Comparison of ENCODE assay signal across 27 cellular contexts in the genomic region with DNA sequence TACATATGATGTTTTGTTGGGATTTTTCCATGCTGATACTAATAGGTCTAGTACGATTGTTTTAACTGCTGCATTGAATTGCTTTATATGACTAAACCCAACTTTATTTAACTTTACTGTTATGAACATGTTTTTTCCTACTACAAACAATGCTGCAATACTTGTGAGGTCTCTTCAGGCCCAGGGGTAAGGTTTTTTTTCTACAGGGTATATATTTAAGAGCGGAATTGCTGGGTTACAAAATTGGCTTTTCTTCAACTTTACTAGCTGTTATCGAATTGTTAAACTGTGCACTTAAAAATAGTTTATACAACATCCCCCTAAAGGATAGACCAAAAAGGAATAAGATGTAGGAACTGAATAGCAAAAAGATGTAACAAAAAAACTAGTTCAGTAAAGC.
"Had no signal": no experiment of that assay in that cellular context is flagged by ENCODE, and none has a peak within 500 bp of the region (broad histone marks: within the 10 kb centered on the region; RNA-seq: fewer than 3 reads in every experiment).

No MANE protein-coding gene starts in this region.

- H3K4me3 Mint-ChIP-seq: stimulated activated effector memory CD8-positive, alpha-beta T cell treated with anti-CD3 and anti-CD28 coated beads, Interleukin-12 subunit alpha, Interleukin-12 subunit beta, amount 100 ng/mL, for 72 hours; stimulated activated memory B cell treated with anti-CD40 and anti-IgM and Interleukin-4, amounts not matched to agents 10 μg/mL and 1 μg/mL and 100 μg/mL, for 72 hours; stimulated activated naive B cell treated with anti-CD40 and anti-IgM and Interleukin-4, amounts not matched to agents 10 μg/mL and 1 μg/mL and 100 μg/mL, for 72 hours; stimulated activated naive CD8-positive, alpha-beta T cell treated with anti-CD3 and anti-CD28 coated beads, Interleukin-15, amount 100 ng/mL, for 72 hours; stimulated activated naive CD8-positive, alpha-beta T cell treated with anti-CD3 and anti-CD28 coated beads, Interleukin-15, Interleukin-2, amounts not matched to agents 100 ng/mL and 50 ng/mL, for 24 hours; type B pancreatic cell had no signal

- ATAC-seq: stimulated activated effector memory CD8-positive, alpha-beta T cell treated with anti-CD3 and anti-CD28 coated beads, Interleukin-12 subunit alpha, Interleukin-12 subunit beta, amount 100 ng/mL, for 72 hours; stimulated activated memory B cell treated with anti-CD40 and anti-IgM and Interleukin-4, amounts not matched to agents 10 μg/mL and 1 μg/mL and 100 μg/mL, for 72 hours; stimulated activated naive B cell treated with anti-CD40 and anti-IgM and Interleukin-4, amounts not matched to agents 10 μg/mL and 1 μg/mL and 100 μg/mL, for 72 hours; stimulated activated naive CD8-positive, alpha-beta T cell treated with anti-CD3 and anti-CD28 coated beads, Interleukin-15, amount 100 ng/mL, for 72 hours; stimulated activated naive CD8-positive, alpha-beta T cell treated with anti-CD3 and anti-CD28 coated beads, Interleukin-15, Interleukin-2, amounts not matched to agents 100 U/mL and 50 U/mL, for 24 hours; upper lobe of right lung had no signal

- H3K27me3 ChIP-seq: stomach, testis, thyroid gland, tibial artery, tibial nerve, transverse colon, upper lobe of left lung, upper lobe of right lung, uterus, vagina had no signal

- H3K36me3 ChIP-seq: stomach, thoracic aorta, thyroid gland, tibial artery, transverse colon, upper lobe of left lung, upper lobe of right lung, uterus, vagina had no signal

- H3K9me3 ChIP-seq: stomach, testis, thoracic aorta, thyroid gland, tibial artery, transverse colon, upper lobe of right lung, uterus, vagina had no signal

- DNase-seq: stimulated activated CD4-positive, alpha-beta T cell treated with anti-CD3 and anti-CD28 coated beads, Interleukin-2, amount 100 ng/mL, for 48 hours; stimulated activated CD4-positive, alpha-beta T cell treated with anti-CD3 and anti-CD28 coated beads, Interleukin-4, amount 100 ng/mL, for 1 hour; stimulated activated CD4-positive, alpha-beta T cell treated with anti-CD3 and anti-CD28 coated beads, Interleukin-4, amount 100 ng/mL, for 24 hours; stimulated activated CD4-positive, alpha-beta T cell treated with anti-CD3 and anti-CD28 coated beads, Interleukin-4, amount 100 ng/mL, for 4 hours; stimulated activated CD8-positive, alpha-beta memory T cell treated with anti-CD3 and anti-CD28 coated beads, Interleukin-4, amount 100 ng/mL, for 48 hours; stimulated activated naive B cell treated with anti-CD40 and anti-IgM and Interleukin-4, amounts not matched to agents 10 μg/mL and 1 μg/mL and 100 μg/mL, for 72 hours; stimulated activated naive CD4-positive, alpha-beta T cell; stimulated activated naive CD4-positive, alpha-beta T cell treated with Interleukin-2 at 50 U/mL for 16 hours; stimulated activated naive CD8-positive, alpha-beta T cell treated with anti-CD3 and anti-CD28 coated beads, Interleukin-15, amount 100 ng/mL, for 72 hours; stimulated activated naive CD8-positive, alpha-beta T cell treated with anti-CD3 and anti-CD28 coated beads, Interleukin-15, Interleukin-2, amounts not matched to agents 100 U/mL and 50 U/mL, for 24 hours; stomach; substantia nigra; testis; thyroid gland; tibial artery; transverse colon; trophoblast cell; upper lobe of left lung; upper lobe of right lung; uterus had no signal

- H3K27ac Mint-ChIP-seq: stimulated activated effector memory CD8-positive, alpha-beta T cell treated with anti-CD3 and anti-CD28 coated beads, Interleukin-12 subunit alpha, Interleukin-12 subunit beta, amount 100 ng/mL, for 72 hours; stimulated activated memory B cell treated with anti-CD40 and anti-IgM and Interleukin-4, amounts not matched to agents 10 μg/mL and 1 μg/mL and 100 μg/mL, for 72 hours; stimulated activated naive B cell treated with anti-CD40 and anti-IgM and Interleukin-4, amounts not matched to agents 10 μg/mL and 1 μg/mL and 100 μg/mL, for 72 hours; stimulated activated naive CD8-positive, alpha-beta T cell treated with anti-CD3 and anti-CD28 coated beads, Interleukin-15, amount 100 ng/mL, for 72 hours; stimulated activated naive CD8-positive, alpha-beta T cell treated with anti-CD3 and anti-CD28 coated beads, Interleukin-15, Interleukin-2, amounts not matched to agents 100 ng/mL and 50 ng/mL, for 24 hours; type B pancreatic cell had no signal

- H3K36me3 Mint-ChIP-seq: stimulated activated effector memory CD8-positive, alpha-beta T cell treated with anti-CD3 and anti-CD28 coated beads, Interleukin-12 subunit alpha, Interleukin-12 subunit beta, amount 100 ng/mL, for 72 hours had no signal

- H3K9me3 Mint-ChIP-seq: stimulated activated effector memory CD8-positive, alpha-beta T cell treated with anti-CD3 and anti-CD28 coated beads, Interleukin-12 subunit alpha, Interleukin-12 subunit beta, amount 100 ng/mL, for 72 hours; stimulated activated memory B cell treated with anti-CD40 and anti-IgM and Interleukin-4, amounts not matched to agents 10 μg/mL and 1 μg/mL and 100 μg/mL, for 72 hours had no signal

- H3K4me1 Mint-ChIP-seq: stimulated activated effector memory CD8-positive, alpha-beta T cell treated with anti-CD3 and anti-CD28 coated beads, Interleukin-12 subunit alpha, Interleukin-12 subunit beta, amount 100 ng/mL, for 72 hours; stimulated activated memory B cell treated with anti-CD40 and anti-IgM and Interleukin-4, amounts not matched to agents 10 μg/mL and 1 μg/mL and 100 μg/mL, for 72 hours; stimulated activated naive B cell treated with anti-CD40 and anti-IgM and Interleukin-4, amounts not matched to agents 10 μg/mL and 1 μg/mL and 100 μg/mL, for 72 hours; stimulated activated naive CD8-positive, alpha-beta T cell treated with anti-CD3 and anti-CD28 coated beads, Interleukin-15, amount 100 ng/mL, for 72 hours had no signal

- H3K27ac ChIP-seq: stomach, testis, thoracic aorta, thyroid gland, tibial artery, tibial nerve, transverse colon, upper lobe of left lung, upper lobe of right lung, uterus, vagina had no signal

- H3K4me1 ChIP-seq: stomach, testis, tibial artery, tibial nerve, transverse colon, upper lobe of left lung, upper lobe of right lung, uterus, vagina had no signal

- H3K27me3 Mint-ChIP-seq: stimulated activated naive B cell treated with anti-CD40 and anti-IgM and Interleukin-4, amounts not matched to agents 10 μg/mL and 1 μg/mL and 100 μg/mL, for 72 hours; stimulated activated naive CD8-positive, alpha-beta T cell treated with anti-CD3 and anti-CD28 coated beads, Interleukin-15, amount 100 ng/mL, for 72 hours had no signal

- H3K4me3 ChIP-seq: stomach, testis, thoracic aorta, thyroid gland, tibial artery, tibial nerve, transverse colon, upper lobe of left lung, upper lobe of right lung, uterus, vagina had no signal
